Comparison of ENCODE assay signal across 1 cellular context in genomic region chr1:3431266-3431665, GRCh38.
TF ChIP-seq lines count a peak whose summit lies in the region.

No MANE protein-coding gene starts in this region.

TF ChIP-seq in GM12878, 131 proteins besides CTCF, POLR2A, EP300 and RAD21 (continued from another document):
- no peak for TF ChIP-seq MAX (IDR thresholded peaks at IDR 0.05; ENCODE audit: low read depth, low read length)
- TF ChIP-seq FOXM1 (IDR thresholded peaks at IDR 0.05; ENCODE audit: low read depth, low read length) = no peak
- TF ChIP-seq BMI1 (IDR thresholded peaks at IDR 0.05; ENCODE audit: borderline replicate concordance) = no peak
